In the genomic region with DNA sequence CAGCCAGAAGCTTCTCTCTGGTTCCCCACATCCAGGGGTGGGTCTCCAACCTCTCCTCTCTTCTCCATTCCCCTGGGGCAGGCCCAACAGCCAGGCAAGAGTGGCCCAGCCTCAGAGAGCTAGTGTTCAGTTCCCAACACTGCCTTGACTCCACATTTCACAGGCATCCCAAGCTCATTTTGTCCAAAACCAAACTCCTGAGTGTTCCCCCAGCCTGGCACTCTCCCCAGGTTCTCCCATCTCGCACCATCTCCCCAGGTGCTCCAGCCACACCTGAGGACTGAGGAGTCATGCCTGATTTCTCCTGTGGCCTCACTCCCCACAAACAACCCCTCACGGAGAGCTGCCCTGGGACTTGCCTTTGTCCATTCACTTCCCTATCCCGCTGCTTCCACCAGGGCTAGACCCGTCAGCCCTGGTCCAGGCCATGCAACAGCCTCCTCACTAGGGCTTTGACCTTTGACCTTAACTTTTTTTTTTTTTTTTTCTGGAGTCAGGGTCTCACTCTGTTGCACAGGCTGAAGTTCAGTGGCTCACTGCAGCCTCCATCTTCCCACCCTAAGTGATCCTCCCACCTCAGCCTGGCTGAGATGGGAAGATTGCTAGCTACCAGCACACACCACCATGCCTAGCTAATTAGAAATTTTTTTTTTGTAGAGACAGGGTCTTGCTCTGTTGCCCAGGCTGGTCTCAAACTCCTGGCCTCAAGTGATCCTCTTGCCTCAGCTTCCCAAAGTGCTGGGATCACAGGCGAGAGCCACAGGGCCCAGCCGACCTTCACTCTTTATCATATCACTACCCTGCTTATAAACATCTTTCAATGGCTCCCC, we compare ENCODE assay signal across 10 cellular contexts. TPM values are rescaled to one million over a fixed set of nuclear protein-coding genes. Genes with fewer than 3 reads are reported as not detected.
DNase-seq lines count a peak whose midpoint lies in the region; ATAC-seq and TF ChIP-seq lines count a peak whose summit lies in the region.
"Had no signal": no experiment of that assay in that cellular context is flagged by ENCODE, and none has a peak within 500 bp of the region (broad histone marks: within the 10 kb centered on the region; RNA-seq: fewer than 3 reads in every experiment).

No MANE protein-coding gene starts in this region.

- DNase-seq in activated T-helper 1 cell treated with anti-CD3 and anti-CD28 coated beads, Interleukin-12 subunit alpha, Interleukin-12 subunit beta, Interleukin-2, Interleukin-4 antibody, amounts not matched to agents 30 ng/mL and 10 ng/mL and 1 ng/mL, durations not matched to agents 14 hours and 24 hours and 36 hours (ENCODE audit: low spot score), result no peak
- DNase-seq in naive thymus-derived CD8-positive, alpha-beta T cell, result no peak
- DNase-seq in NCI-H510A treated with DMSO at 0.1 percent for 48 hours (lab: John Stamatoyannopoulos, UW), result no peak
- DNase-seq: NCI-H446 treated with DMSO at 0.1 percent for 48 hours had no signal

- no peak for TF ChIP-seq CTCF in DOHH2 (IDR thresholded peaks at IDR 0.05; ENCODE audit: low read depth, low read length, poor library complexity, severe bottlenecking)

- H3K36me3 ChIP-seq in DOHH2 (ENCODE audit: control insufficient read depth, low read length), result peaks cover 15% of the 10 kb centered on the region

- H3K4me3 Mint-ChIP-seq in activated T-helper 1 cell treated with anti-CD3 and anti-CD28 coated beads, Interleukin-12 subunit alpha, Interleukin-12 subunit beta, Interleukin-2, Interleukin-4 antibody, amounts not matched to agents 30 ng/mL and 10 ng/mL and 1 ng/mL, durations not matched to agents 14 hours and 24 hours and 36 hours, result peak overlapping the region; percentile 96
- peak overlapping the region; percentile 77 to 98 (median 92) for H3K4me3 Mint-ChIP-seq in naive thymus-derived CD8-positive, alpha-beta T cell

- H3K27ac Mint-ChIP-seq in activated T-helper 1 cell treated with anti-CD3 and anti-CD28 coated beads, Interleukin-12 subunit alpha, Interleukin-12 subunit beta, Interleukin-2, Interleukin-4 antibody, amounts not matched to agents 30 ng/mL and 10 ng/mL and 1 ng/mL, durations not matched to agents 14 hours and 24 hours and 36 hours, result peak overlapping the region; percentile 100
- peak overlapping the region; percentile 93 to 100 (median 98) for H3K27ac Mint-ChIP-seq in naive thymus-derived CD8-positive, alpha-beta T cell

- intact Hi-C loops in activated T-helper 1 cell treated with anti-CD3 and anti-CD28 coated beads, Interleukin-12 subunit alpha, Interleukin-12 subunit beta, Interleukin-2, Interleukin-4 antibody, amounts not matched to agents 30 ng/mL and 10 ng/mL and 1 ng/mL, durations not matched to agents 14 hours and 24 hours and 36 hours (cut with micrococcal nuclease), result loop anchor here (1.0 to 2.0 kb wide), 2 partner anchors 9 to 289 kb away; no protein-coding TSS in a partner anchor

- H3K4me1 ChIP-seq in DOHH2 (ENCODE audit: control insufficient read depth, low read length), result peaks cover 87% of the 10 kb centered on the region

- peaks cover 62% of the 10 kb centered on the region for H3K79me2 ChIP-seq in DOHH2 (ENCODE audit: control insufficient read depth, low read length)

- POLR2A ChIA-PET in naive thymus-derived CD8-positive, alpha-beta T cell (lab: Charles Lee), result interaction anchor here (0.6 to 31.0 kb wide), 19 partner anchors 8 to 676 kb away, joined by 3 to 1300 read pairs (median 4); a partner anchor contains a TSS

- no peaks in the 10 kb centered on the region for H3K9me3 Mint-ChIP-seq in activated T-helper 1 cell treated with anti-CD3 and anti-CD28 coated beads, Interleukin-12 subunit alpha, Interleukin-12 subunit beta, Interleukin-2, Interleukin-4 antibody, amounts not matched to agents 30 ng/mL and 10 ng/mL and 1 ng/mL, durations not matched to agents 14 hours and 24 hours and 36 hours
- no peaks in the 10 kb centered on the region for H3K9me3 Mint-ChIP-seq in naive thymus-derived CD8-positive, alpha-beta T cell

- H3F3A ChIP-seq in DOHH2 (ENCODE audit: control insufficient read depth, insufficient read depth), result peaks cover 49% of the 10 kb centered on the region

- no peaks in the 10 kb centered on the region for H3K27me3 ChIP-seq in DOHH2 (ENCODE audit: control insufficient read depth, low read length)

- H3K36me3 Mint-ChIP-seq in activated T-helper 1 cell treated with anti-CD3 and anti-CD28 coated beads, Interleukin-12 subunit alpha, Interleukin-12 subunit beta, Interleukin-2, Interleukin-4 antibody, amounts not matched to agents 30 ng/mL and 10 ng/mL and 1 ng/mL, durations not matched to agents 14 hours and 24 hours and 36 hours (ENCODE audit: low read depth), result peaks cover 6% of the 10 kb centered on the region
- H3K36me3 Mint-ChIP-seq in naive thymus-derived CD8-positive, alpha-beta T cell, result no peaks in the 10 kb centered on the region

- peak overlapping the region; percentile 99 for H3K27ac ChIP-seq in DOHH2 (ENCODE audit: low read depth, low read length)

- peaks cover 81% of the 10 kb centered on the region for H3K4me1 Mint-ChIP-seq in activated T-helper 1 cell treated with anti-CD3 and anti-CD28 coated beads, Interleukin-12 subunit alpha, Interleukin-12 subunit beta, Interleukin-2, Interleukin-4 antibody, amounts not matched to agents 30 ng/mL and 10 ng/mL and 1 ng/mL, durations not matched to agents 14 hours and 24 hours and 36 hours (ENCODE audit: low read depth)
- H3K4me1 Mint-ChIP-seq in naive thymus-derived CD8-positive, alpha-beta T cell, result peaks cover 49 to 82% (median 76%) of the 10 kb centered on the region in 4 donors

- H3K4me3 ChIP-seq in DOHH2 (ENCODE audit: low read length), result peak overlapping the region; percentile 70

- peak; percentile 2 for ATAC-seq in HG02759 (IDR thresholded peaks at IDR 0.05; ENCODE audit: unreplicated experiment)
- ATAC-seq in naive thymus-derived CD8-positive, alpha-beta T cell, result no peak
- no peak for ATAC-seq in HG03571 (IDR thresholded peaks at IDR 0.05; ENCODE audit: unreplicated experiment)
- ATAC-seq in HG03095 (IDR thresholded peaks at IDR 0.05; ENCODE audit: unreplicated experiment), result no peak
- no peak for ATAC-seq in HG03439 (IDR thresholded peaks at IDR 0.05; ENCODE audit: unreplicated experiment)

- H3K9me2 ChIP-seq in DOHH2 (replicated peaks; ENCODE audit: control insufficient read depth, low read length), result no peaks in the 10 kb centered on the region

- peak overlapping the region; percentile 93 for H3K4me2 ChIP-seq in DOHH2 (ENCODE audit: low read length)

- H3K9me3 ChIP-seq in DOHH2 (ENCODE audit: control insufficient read depth, insufficient read depth, low read length), result no peaks in the 10 kb centered on the region

- H4K20me1 ChIP-seq in DOHH2 (ENCODE audit: control insufficient read depth, insufficient read depth, low read depth, low read length), result no peaks in the 10 kb centered on the region

- H3K27me3 Mint-ChIP-seq in activated T-helper 1 cell treated with anti-CD3 and anti-CD28 coated beads, Interleukin-12 subunit alpha, Interleukin-12 subunit beta, Interleukin-2, Interleukin-4 antibody, amounts not matched to agents 30 ng/mL and 10 ng/mL and 1 ng/mL, durations not matched to agents 14 hours and 24 hours and 36 hours (ENCODE audit: insufficient read depth), result no peaks in the 10 kb centered on the region
- H3K27me3 Mint-ChIP-seq in naive thymus-derived CD8-positive, alpha-beta T cell, result peaks cover 0 to 2% (median 0%) of the 10 kb centered on the region in 5 donors

RNA-seq across cellular contexts. Expression of a gene that starts 3.9 kb away (rescaled TPM):
- 348 and 362 TPM in 2 replicates for total RNA-seq in activated T-helper 1 cell treated with anti-CD3 and anti-CD28 coated beads, Interleukin-12 subunit alpha, Interleukin-12 subunit beta, Interleukin-2, Interleukin-4 antibody, amounts not matched to agents 30 ng/mL and 10 ng/mL and 1 ng/mL, durations not matched to agents 14 hours and 24 hours and 36 hours
- total RNA-seq in naive thymus-derived CD8-positive, alpha-beta T cell, result 100 to 1,000 TPM; 220 TPM
- polyA plus RNA-seq in naive thymus-derived CD8-positive, alpha-beta T cell, result 100 to 1,000 TPM in 1 of 3 donors, 10 to 100 TPM in 2; 70.8 to 124 (median 79.8) TPM

RNA-seq across cellular contexts. Expression of a gene that starts 29.3 kb away (rescaled TPM):
- not detected in 2 replicates for total RNA-seq in activated T-helper 1 cell treated with anti-CD3 and anti-CD28 coated beads, Interleukin-12 subunit alpha, Interleukin-12 subunit beta, Interleukin-2, Interleukin-4 antibody, amounts not matched to agents 30 ng/mL and 10 ng/mL and 1 ng/mL, durations not matched to agents 14 hours and 24 hours and 36 hours
- total RNA-seq in naive thymus-derived CD8-positive, alpha-beta T cell, result not detected
- polyA plus RNA-seq in naive thymus-derived CD8-positive, alpha-beta T cell, result not detected
- total RNA-seq: fibroblast of villous mesenchyme had no signal

RNA-seq across cellular contexts. Expression of a gene that starts 34.7 kb away (rescaled TPM):
- 0.75 and 0.93 TPM in 2 replicates for total RNA-seq in activated T-helper 1 cell treated with anti-CD3 and anti-CD28 coated beads, Interleukin-12 subunit alpha, Interleukin-12 subunit beta, Interleukin-2, Interleukin-4 antibody, amounts not matched to agents 30 ng/mL and 10 ng/mL and 1 ng/mL, durations not matched to agents 14 hours and 24 hours and 36 hours
- total RNA-seq in naive thymus-derived CD8-positive, alpha-beta T cell, result under 1 TPM; 0.57 to 0.80 TPM
- polyA plus RNA-seq in naive thymus-derived CD8-positive, alpha-beta T cell, result not detected
- total RNA-seq: fibroblast of villous mesenchyme had no signal

RNA-seq across cellular contexts. Expression of a gene that starts 48.4 kb away (rescaled TPM):
- 0.17 and 0.29 TPM in 2 replicates for total RNA-seq in activated T-helper 1 cell treated with anti-CD3 and anti-CD28 coated beads, Interleukin-12 subunit alpha, Interleukin-12 subunit beta, Interleukin-2, Interleukin-4 antibody, amounts not matched to agents 30 ng/mL and 10 ng/mL and 1 ng/mL, durations not matched to agents 14 hours and 24 hours and 36 hours
- under 1 TPM; 0.39 to 0.44 TPM for total RNA-seq in naive thymus-derived CD8-positive, alpha-beta T cell
- not detected for polyA plus RNA-seq in naive thymus-derived CD8-positive, alpha-beta T cell
- total RNA-seq: fibroblast of villous mesenchyme had no signal

RNA-seq across cellular contexts. Expression of a gene that starts 52.7 kb away (rescaled TPM):
- 0.29 and 0.37 TPM in 2 replicates for total RNA-seq in activated T-helper 1 cell treated with anti-CD3 and anti-CD28 coated beads, Interleukin-12 subunit alpha, Interleukin-12 subunit beta, Interleukin-2, Interleukin-4 antibody, amounts not matched to agents 30 ng/mL and 10 ng/mL and 1 ng/mL, durations not matched to agents 14 hours and 24 hours and 36 hours
- under 1 TPM; 0.18 to 0.27 TPM for total RNA-seq in naive thymus-derived CD8-positive, alpha-beta T cell
- not detected for polyA plus RNA-seq in naive thymus-derived CD8-positive, alpha-beta T cell
- total RNA-seq: fibroblast of villous mesenchyme had no signal
